20 cellular contexts compared by ENCODE assay signal in the genomic region with DNA sequence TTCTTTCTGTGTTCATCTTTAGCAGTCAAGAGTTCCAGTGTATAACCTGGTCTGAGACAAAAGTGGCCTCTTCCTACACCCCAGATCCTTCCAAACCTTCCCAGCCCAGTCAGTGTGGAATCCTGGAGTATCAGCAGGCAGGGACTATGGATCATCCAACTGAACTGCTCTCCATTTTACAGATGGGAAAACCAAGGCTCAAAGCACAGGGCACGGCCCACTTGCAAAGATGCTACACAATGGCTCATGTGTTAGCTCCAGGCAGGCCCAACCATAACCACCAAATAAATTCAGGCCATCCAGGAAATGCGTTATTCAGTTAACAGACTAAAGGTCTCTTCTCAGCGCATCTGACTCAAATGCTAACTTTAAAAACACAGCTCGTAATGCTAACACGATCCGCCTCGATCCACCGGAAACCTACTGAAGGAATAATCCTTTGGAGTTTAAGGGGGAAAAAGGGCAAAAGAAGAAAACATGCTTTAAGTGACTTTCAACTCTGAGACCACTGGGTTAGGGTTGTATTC. TPM values are rescaled to one million over a fixed set of nuclear protein-coding genes. Genes with fewer than 3 reads are reported as not detected.
DNase-seq lines count a peak whose midpoint lies in the region; ATAC-seq and TF ChIP-seq lines count a peak whose summit lies in the region.
"Had no signal": no experiment of that assay in that cellular context is flagged by ENCODE, and none has a peak within 500 bp of the region (broad histone marks: within the 10 kb centered on the region; RNA-seq: fewer than 3 reads in every experiment).

No MANE protein-coding gene starts in this region.

- WGBS in suprapubic skin = 91% methylated on average over 8 of the region's 8 CpGs

- H3K9ac ChIP-seq in Loucy (ENCODE audit: low read depth, low read length, poor library complexity, severe bottlenecking) = no peak overlapping the region
- no peak overlapping the region for H3K9ac ChIP-seq in duodenal mucosa (ENCODE audit: low read depth in 1 of 2, low read length in 2 of 2)

- no peaks in the 10 kb centered on the region for H4K20me1 ChIP-seq in Loucy (ENCODE audit: insufficient read depth, low read length, poor library complexity, severe bottlenecking)

- no peaks in the 10 kb centered on the region for H3K9me3 ChIP-seq in Loucy (ENCODE audit: insufficient read depth, low read depth, low read length)
- H3K9me3 ChIP-seq in duodenal mucosa (ENCODE audit: control insufficient read depth in 1 of 2, low read length in 2 of 2) = no peaks in the 10 kb centered on the region
- H3K9me3 ChIP-seq in suprapubic skin = no peaks in the 10 kb centered on the region

- H3K36me3 ChIP-seq in Loucy (ENCODE audit: insufficient read depth, low read length) (no peaks in the 10 kb centered on the region), duodenal mucosa (ENCODE audit: control insufficient read depth in 1 of 2, insufficient read depth in 2 of 2, low read length in 2 of 2) (no peaks in the 10 kb centered on the region), suprapubic skin (no peaks in the 10 kb centered on the region)
- H3K36me3 ChIP-seq: cardiac muscle cell had no signal

- H3F3A ChIP-seq in Loucy (ENCODE audit: low read depth) = no peaks in the 10 kb centered on the region

- H3K4me3 Mint-ChIP-seq in nephron = peak overlapping the region in 1 of 3 experiments; percentile 8
- no peak overlapping the region for H3K4me3 Mint-ChIP-seq in activated T-cell treated with anti-CD3 and anti-CD28 coated beads, Interleukin-2, amount 50 U/mL, for 4 hours
- H3K4me3 Mint-ChIP-seq: activated naive CD4-positive, alpha-beta T cell treated with anti-CD3 and anti-CD28 coated beads, Interleukin-2, amount 50 U/mL, for 24 hours; activated T-cell treated with anti-CD3 and anti-CD28 coated beads, Interleukin-2, amount 50 U/mL, for 24 hours; naive B cell had no signal

- peak overlapping the region; percentile 37 for H3K27ac ChIP-seq in duodenal mucosa (ENCODE audit: low read depth, low read length)
- no peak overlapping the region for H3K27ac ChIP-seq in suprapubic skin
- H3K27ac ChIP-seq: cardiac muscle cell had no signal

- TF ChIP-seq CTCF in AG10803 (conservative IDR thresholded peaks at IDR 0.05; ENCODE audit: low read length) (no peak), Loucy (conservative IDR thresholded peaks at IDR 0.05; ENCODE audit: low read length) (no peak), nephron (IDR thresholded peaks at IDR 0.05; ENCODE audit: unreplicated experiment in 3 of 3) (no peak), suprapubic skin (IDR thresholded peaks at IDR 0.05) (no peak)

- H3K4me1 ChIP-seq in Loucy (ENCODE audit: insufficient read depth, low read length, poor library complexity, severe bottlenecking) (peaks cover 9% of the 10 kb centered on the region), duodenal mucosa (ENCODE audit: control insufficient read depth in 1 of 2, insufficient read depth in 2 of 2, low read length in 2 of 2) (peaks cover 0 to 10% of the 10 kb centered on the region in 2 donors), suprapubic skin (no peaks in the 10 kb centered on the region)

- peak; percentile 31 for DNase-seq in AG10803 (ENCODE audit: low read depth)
- DNase-seq in activated T-cell treated with anti-CD3 and anti-CD28 coated beads, Interleukin-2, amount 50 U/mL, for 4 hours = no peak
- DNase-seq in NOMO-1 treated with dmso at 0.1 percent for 144 hours (lab: John Stamatoyannopoulos, UW; ENCODE audit: unreplicated experiment) = no peak
- no peak for DNase-seq in suprapubic skin (ENCODE audit: low spot score in 2 of 2)
- DNase-seq in foreskin melanocyte = no peak
- DNase-seq: activated CD4-positive, alpha-beta T cell treated with anti-CD3 and anti-CD28 coated beads, Interleukin-2, amount 50 U/mL, for 48 hours; activated T-cell treated with anti-CD3 and anti-CD28 coated beads, Interleukin-2, amount 50 U/mL, for 24 hours; Calu3; effector CD8-positive, alpha-beta T cell; MV-4-11; naive B cell; NCI-H2081 treated with DMSO at 0.1 percent for 48 hours; NCI-H524 treated with DMSO at 0.1 percent for 48 hours had no signal

- H3K4me3 ChIP-seq in AG10803 (ENCODE audit: low read length) (peak overlapping the region; percentile 21), Loucy (ENCODE audit: low read length, poor library complexity, severe bottlenecking) (no peak overlapping the region), duodenal mucosa (ENCODE audit: low read depth in 1 of 2, low read length in 2 of 2) (peak overlapping the region in 1 of 2 donors; percentile 10), suprapubic skin (no peak overlapping the region)
- H3K4me3 ChIP-seq: cardiac muscle cell had no signal

- no peaks in the 10 kb centered on the region for H3K9me2 ChIP-seq in Loucy (replicated peaks; ENCODE audit: low read depth, low read length)

- no peak for ATAC-seq in activated T-cell treated with anti-CD3 and anti-CD28 coated beads, Interleukin-2, amount 50 U/mL, for 4 hours

- no peak for TF ChIP-seq EP300 in suprapubic skin (IDR thresholded peaks at IDR 0.05)

- H3K27me3 Mint-ChIP-seq in nephron (ENCODE audit: low read depth) = peaks cover 82% of the 10 kb centered on the region
- peaks cover 31% of the 10 kb centered on the region for H3K27me3 Mint-ChIP-seq in activated T-cell treated with anti-CD3 and anti-CD28 coated beads, Interleukin-2, amount 50 U/mL, for 4 hours (ENCODE audit: low read depth)

- H2AFZ ChIP-seq in Loucy (ENCODE audit: low read length) = peak overlapping the region; percentile 9; the same call in 1 of the 2 replicates

- no peaks in the 10 kb centered on the region for H3K36me3 Mint-ChIP-seq in nephron (ENCODE audit: low read depth)
- no peaks in the 10 kb centered on the region for H3K36me3 Mint-ChIP-seq in activated T-cell treated with anti-CD3 and anti-CD28 coated beads, Interleukin-2, amount 50 U/mL, for 4 hours (ENCODE audit: insufficient read depth)
- H3K36me3 Mint-ChIP-seq: activated naive CD4-positive, alpha-beta T cell treated with anti-CD3 and anti-CD28 coated beads, Interleukin-2, amount 50 U/mL, for 24 hours; naive B cell had no signal

- H3K9me3 Mint-ChIP-seq in nephron = no peaks in the 10 kb centered on the region
- no peaks in the 10 kb centered on the region for H3K9me3 Mint-ChIP-seq in activated T-cell treated with anti-CD3 and anti-CD28 coated beads, Interleukin-2, amount 50 U/mL, for 4 hours
- H3K9me3 Mint-ChIP-seq: activated naive CD4-positive, alpha-beta T cell treated with anti-CD3 and anti-CD28 coated beads, Interleukin-2, amount 50 U/mL, for 24 hours; activated T-cell treated with anti-CD3 and anti-CD28 coated beads, Interleukin-2, amount 50 U/mL, for 24 hours; naive B cell had no signal

- no peaks in the 10 kb centered on the region for H3K79me2 ChIP-seq in Loucy (ENCODE audit: insufficient read depth, low read length)

- peak overlapping the region; percentile 44 to 91 (median 88) for H3K27ac Mint-ChIP-seq in nephron
- H3K27ac Mint-ChIP-seq: activated naive CD4-positive, alpha-beta T cell treated with anti-CD3 and anti-CD28 coated beads, Interleukin-2, amount 50 U/mL, for 24 hours; activated T-cell treated with anti-CD3 and anti-CD28 coated beads, Interleukin-2, amount 50 U/mL, for 24 hours; naive B cell; progenitor cell of endocrine pancreas had no signal

- no peak for TF ChIP-seq POLR2A in suprapubic skin (IDR thresholded peaks at IDR 0.05)

- H3K4me2 ChIP-seq in Loucy (ENCODE audit: low read depth, low read length, poor library complexity, severe bottlenecking) = no peak overlapping the region

- H3K4me1 Mint-ChIP-seq in nephron = peaks cover 56% of the 10 kb centered on the region
- no peaks in the 10 kb centered on the region for H3K4me1 Mint-ChIP-seq in activated T-cell treated with anti-CD3 and anti-CD28 coated beads, Interleukin-2, amount 50 U/mL, for 4 hours (ENCODE audit: low read depth)
- H3K4me1 Mint-ChIP-seq: activated naive CD4-positive, alpha-beta T cell treated with anti-CD3 and anti-CD28 coated beads, Interleukin-2, amount 50 U/mL, for 24 hours; naive B cell had no signal

- H3K27me3 ChIP-seq in Loucy (ENCODE audit: insufficient read depth, low read length, poor library complexity, severe bottlenecking) (no peaks in the 10 kb centered on the region), duodenal mucosa (ENCODE audit: control insufficient read depth in 1 of 2, insufficient read depth in 2 of 2, low read length in 2 of 2) (peaks cover 13 to 16% of the 10 kb centered on the region in 2 donors), suprapubic skin (peaks cover 11% of the 10 kb centered on the region)

RNA-seq across cellular contexts. Expression of a gene that starts 7.1 kb away (rescaled TPM):
- total RNA-seq in activated T-cell treated with anti-CD3 and anti-CD28 coated beads, Interleukin-2, amount 50 U/mL, for 4 hours = not detected
- total RNA-seq in suprapubic skin = 1 to 10 TPM in 1 of 4 donors, under 1 TPM in 3; 0.34 to 1.5 (median 0.59) TPM
- total RNA-seq: Calu3, frontal cortex, progenitor cell of endocrine pancreas had no signal
